Comparison of ENCODE assay signal across 18 cellular contexts in the genomic region with DNA sequence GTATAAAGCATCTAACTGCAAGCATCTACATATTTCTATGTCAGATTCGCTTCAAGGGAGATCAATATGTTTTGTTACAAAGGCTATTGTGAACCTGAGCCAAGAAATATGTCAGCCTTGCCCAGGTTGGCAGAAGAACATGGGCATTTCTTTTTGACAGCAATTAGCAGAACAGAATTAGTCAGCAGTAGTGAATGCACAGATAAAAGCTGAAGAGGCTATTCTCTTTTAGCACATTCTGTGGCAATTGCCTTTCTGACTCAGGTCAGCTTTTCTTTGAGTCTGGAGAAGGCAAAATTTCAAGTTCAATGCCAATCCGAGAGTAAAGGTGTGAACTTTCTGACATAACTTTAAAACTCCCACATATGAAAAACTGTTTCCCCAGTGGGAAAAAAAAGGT.
"Had no signal": no experiment of that assay in that cellular context is flagged by ENCODE, and none has a peak within 500 bp of the region (broad histone marks: within the 10 kb centered on the region; RNA-seq: fewer than 3 reads in every experiment).

No MANE protein-coding gene starts in this region.

- H3K9me3 ChIP-seq: left ventricle myocardium inferior, lower lobe of right lung, neutrophil, psoas muscle, spleen, testis, transverse colon had no signal

- ATAC-seq: effector memory CD8-positive, alpha-beta T cell; foreskin keratinocyte; left cardiac atrium; lower lobe of right lung; naive thymus-derived CD8-positive, alpha-beta T cell; psoas muscle; sciatic nerve; stimulated activated memory B cell treated with anti-CD40 and anti-IgM and Interleukin-4, amounts not matched to agents 10 μg/mL and 1 μg/mL and 100 μg/mL, for 72 hours; stimulated activated naive CD8-positive, alpha-beta T cell treated with anti-CD3 and anti-CD28 coated beads, Interleukin-15, amount 100 ng/mL, for 72 hours had no signal

- H3K4me1 ChIP-seq: foreskin keratinocyte, left ventricle myocardium inferior, lower lobe of right lung, psoas muscle, spleen, testis, transverse colon had no signal

- H3K27ac ChIP-seq: foreskin keratinocyte, left ventricle myocardium inferior, lower lobe of right lung, neutrophil, psoas muscle, spleen, testis, transverse colon had no signal

- H3K4me3 ChIP-seq: left ventricle myocardium inferior, lower lobe of right lung, psoas muscle, spleen, testis, transverse colon had no signal

- DNase-seq: effector memory CD8-positive, alpha-beta T cell; kidney; left cardiac atrium; left ventricle myocardium inferior; lower lobe of right lung; naive thymus-derived CD8-positive, alpha-beta T cell; psoas muscle; spleen; stimulated activated CD4-positive, alpha-beta T cell treated with anti-CD3 and anti-CD28 coated beads, Interleukin-15, amount 100 ng/mL, for 24 hours; stimulated activated CD4-positive, alpha-beta T cell treated with anti-CD3 and anti-CD28 coated beads, Interleukin-1b, Interleukin-23, amount 100 ng/mL, for 48 hours; stimulated activated CD4-positive, alpha-beta T cell treated with anti-CD3 and anti-CD28 coated beads, Interleukin-4, amount 100 ng/mL, for 24 hours; stimulated activated naive CD8-positive, alpha-beta T cell treated with anti-CD3 and anti-CD28 coated beads, Interleukin-15, amount 100 ng/mL, for 72 hours; testis; transverse colon had no signal

- H3K27me3 ChIP-seq: foreskin keratinocyte, neutrophil, spleen, testis, transverse colon had no signal

- H3K36me3 ChIP-seq: left ventricle myocardium inferior, lower lobe of right lung, neutrophil, spleen, transverse colon had no signal
